Comparison of ENCODE assay signal across 30 cellular contexts in the genomic region with DNA sequence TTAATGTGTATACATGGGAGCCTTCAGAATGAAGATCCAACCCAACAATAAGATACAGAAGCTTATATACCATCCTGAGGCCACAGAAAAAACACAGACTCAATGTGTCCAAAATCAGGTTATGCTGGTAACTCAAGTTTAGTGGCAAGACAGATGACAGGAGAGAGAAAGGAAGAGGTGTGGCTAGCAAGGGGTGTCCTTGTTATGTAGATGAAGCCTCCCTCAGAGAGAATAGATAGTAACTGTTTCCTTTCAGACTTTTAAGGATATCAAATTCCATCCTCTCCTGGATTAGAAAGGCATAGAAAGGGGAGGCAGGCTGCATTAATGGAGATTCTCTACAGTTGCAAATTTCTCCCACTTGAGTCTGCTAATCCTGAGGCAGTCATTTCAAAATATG.
"Had no signal": no experiment of that assay in that cellular context is flagged by ENCODE, and none has a peak within 500 bp of the region (broad histone marks: within the 10 kb centered on the region; RNA-seq: fewer than 3 reads in every experiment).

No MANE protein-coding gene starts in this region.

- H2AFZ ChIP-seq: hepatocyte, neural progenitor cell had no signal

- H3K36me3 ChIP-seq: colonic mucosa, esophagus muscularis mucosa, left ventricle myocardium inferior, neural progenitor cell, transverse colon, vagina had no signal

- H3K4me3 Mint-ChIP-seq: activated CD4-positive, alpha-beta T cell treated with anti-CD3 and anti-CD28 coated beads, Interleukin-2, amount 10 ng/mL, durations not matched to agents 7 days and 5 days; activated CD8-positive, alpha-beta memory T cell treated with anti-CD3 and anti-CD28 coated beads, Interleukin-2, amount 10 ng/mL, durations not matched to agents 7 days and 5 days; activated CD8-positive, alpha-beta T cell treated with anti-CD3 and anti-CD28 coated beads for 36 hours; activated naive CD4-positive, alpha-beta T cell treated with anti-CD3 and anti-CD28 coated beads, Interleukin-2, amount 10 ng/mL, durations not matched to agents 7 days and 5 days; effector memory CD8-positive, alpha-beta T cell; mesothelial cell of epicardium; naive thymus-derived CD8-positive, alpha-beta T cell; neural progenitor cell; stimulated activated naive B cell treated with anti-CD40 and anti-IgM and Interleukin-4, amounts not matched to agents 10 μg/mL and 1 μg/mL and 100 μg/mL, for 72 hours had no signal

- H3K27me3 ChIP-seq: colonic mucosa, dorsolateral prefrontal cortex, esophagus muscularis mucosa, hepatocyte, neural progenitor cell, transverse colon, vagina had no signal

- H3K4me1 Mint-ChIP-seq: activated CD4-positive, alpha-beta T cell treated with anti-CD3 and anti-CD28 coated beads, Interleukin-2, amount 10 ng/mL, durations not matched to agents 7 days and 5 days; activated CD8-positive, alpha-beta memory T cell treated with anti-CD3 and anti-CD28 coated beads, Interleukin-2, amount 10 ng/mL, durations not matched to agents 7 days and 5 days; activated naive CD4-positive, alpha-beta T cell treated with anti-CD3 and anti-CD28 coated beads, Interleukin-2, amount 10 ng/mL, durations not matched to agents 7 days and 5 days; mesothelial cell of epicardium; naive thymus-derived CD8-positive, alpha-beta T cell; stimulated activated naive B cell treated with anti-CD40 and anti-IgM and Interleukin-4, amounts not matched to agents 10 μg/mL and 1 μg/mL and 100 μg/mL, for 72 hours had no signal

- H3K4me1 ChIP-seq: colonic mucosa, left ventricle myocardium inferior, neural progenitor cell, transverse colon, vagina had no signal

- H3K4me3 ChIP-seq: colonic mucosa, dorsolateral prefrontal cortex, esophagus muscularis mucosa, hepatocyte, left ventricle myocardium inferior, neural progenitor cell, transverse colon, vagina had no signal

- H3K9me3 ChIP-seq: colonic mucosa, esophagus muscularis mucosa, left ventricle myocardium inferior, transverse colon, vagina had no signal

- H3K9ac ChIP-seq: neural progenitor cell had no signal

- ATAC-seq: activated CD8-positive, alpha-beta memory T cell treated with anti-CD3 and anti-CD28 coated beads, Interleukin-2, amount 10 ng/mL, durations not matched to agents 7 days and 5 days; activated CD8-positive, alpha-beta T cell treated with anti-CD3 and anti-CD28 coated beads for 36 hours; effector memory CD8-positive, alpha-beta T cell; naive thymus-derived CD8-positive, alpha-beta T cell; stimulated activated naive B cell treated with anti-CD40 and anti-IgM and Interleukin-4, amounts not matched to agents 10 μg/mL and 1 μg/mL and 100 μg/mL, for 72 hours had no signal

- H3K27me3 Mint-ChIP-seq: activated CD4-positive, alpha-beta T cell treated with anti-CD3 and anti-CD28 coated beads, Interleukin-2, amount 10 ng/mL, durations not matched to agents 7 days and 5 days; activated CD8-positive, alpha-beta memory T cell treated with anti-CD3 and anti-CD28 coated beads, Interleukin-2, amount 10 ng/mL, durations not matched to agents 7 days and 5 days; activated CD8-positive, alpha-beta T cell treated with anti-CD3 and anti-CD28 coated beads for 36 hours; activated naive CD4-positive, alpha-beta T cell treated with anti-CD3 and anti-CD28 coated beads, Interleukin-2, amount 10 ng/mL, durations not matched to agents 7 days and 5 days; effector memory CD8-positive, alpha-beta T cell; progenitor cell of endocrine pancreas; stimulated activated naive B cell treated with anti-CD40 and anti-IgM and Interleukin-4, amounts not matched to agents 10 μg/mL and 1 μg/mL and 100 μg/mL, for 72 hours had no signal

- DNase-seq: activated CD4-positive, alpha-beta T cell treated with anti-CD3 and anti-CD28 coated beads, Interleukin-2, amount 10 ng/mL, durations not matched to agents 7 days and 5 days; activated CD4-positive, CD25-positive, alpha-beta regulatory T cell treated with anti-CD3 and anti-CD28 coated beads, Interleukin-2, amount 50 U/mL, for 72 hours; activated CD8-positive, alpha-beta memory T cell treated with anti-CD3 and anti-CD28 coated beads, Interleukin-2, amount 10 ng/mL, durations not matched to agents 7 days and 5 days; activated CD8-positive, alpha-beta T cell treated with anti-CD3 and anti-CD28 coated beads for 36 hours; activated effector memory CD4-positive, alpha-beta T cell treated with anti-CD3 and anti-CD28 coated beads, Interleukin-2, amount 50 U/mL, for 16 hours; activated naive CD4-positive, alpha-beta T cell treated with anti-CD3 and anti-CD28 coated beads, Interleukin-2, amount 10 ng/mL, durations not matched to agents 7 days and 5 days; activated T-cell treated with anti-CD3 and anti-CD28 coated beads for 4 hours; amygdala; colonic mucosa; dorsolateral prefrontal cortex; effector memory CD8-positive, alpha-beta T cell; glutamatergic neuron; kidney glomerular epithelial cell; left ventricle myocardium inferior; naive thymus-derived CD8-positive, alpha-beta T cell; retina; stimulated activated CD4-positive, alpha-beta T cell treated with anti-CD3 and anti-CD28 coated beads, Interleukin-2, amount 100 ng/mL, for 48 hours; stimulated activated CD8-positive, alpha-beta memory T cell treated with anti-CD3 and anti-CD28 coated beads, Interleukin-4, amount 100 ng/mL, for 48 hours; stimulated activated naive B cell treated with anti-CD40 and anti-IgM and Interleukin-4, amounts not matched to agents 10 μg/mL and 1 μg/mL and 100 μg/mL, for 72 hours; transverse colon had no signal

- H3K4me2 ChIP-seq: hepatocyte, neural progenitor cell had no signal

- FAIRE-seq: bronchial epithelial cell, endothelial cell of umbilical vein, frontal cortex had no signal

- H3K9me3 Mint-ChIP-seq: activated CD8-positive, alpha-beta T cell treated with anti-CD3 and anti-CD28 coated beads for 36 hours; neural progenitor cell; stimulated activated naive B cell treated with anti-CD40 and anti-IgM and Interleukin-4, amounts not matched to agents 10 μg/mL and 1 μg/mL and 100 μg/mL, for 72 hours had no signal

- H3K79me2 ChIP-seq: hepatocyte had no signal

- H3K36me3 Mint-ChIP-seq: activated CD8-positive, alpha-beta memory T cell treated with anti-CD3 and anti-CD28 coated beads, Interleukin-2, amount 10 ng/mL, durations not matched to agents 7 days and 5 days; activated naive CD4-positive, alpha-beta T cell treated with anti-CD3 and anti-CD28 coated beads, Interleukin-2, amount 10 ng/mL, durations not matched to agents 7 days and 5 days; mesothelial cell of epicardium; naive thymus-derived CD8-positive, alpha-beta T cell; neural progenitor cell; stimulated activated naive B cell treated with anti-CD40 and anti-IgM and Interleukin-4, amounts not matched to agents 10 μg/mL and 1 μg/mL and 100 μg/mL, for 72 hours had no signal

- H3K27ac ChIP-seq: colonic mucosa, dorsolateral prefrontal cortex, esophagus muscularis mucosa, hepatocyte, left ventricle myocardium inferior, neural progenitor cell, transverse colon, vagina, VCaP had no signal

- H3K27ac Mint-ChIP-seq: activated CD4-positive, alpha-beta T cell treated with anti-CD3 and anti-CD28 coated beads, Interleukin-2, amount 10 ng/mL, durations not matched to agents 7 days and 5 days; activated CD8-positive, alpha-beta memory T cell treated with anti-CD3 and anti-CD28 coated beads, Interleukin-2, amount 10 ng/mL, durations not matched to agents 7 days and 5 days; activated CD8-positive, alpha-beta T cell treated with anti-CD3 and anti-CD28 coated beads for 36 hours; activated naive CD4-positive, alpha-beta T cell treated with anti-CD3 and anti-CD28 coated beads, Interleukin-2, amount 10 ng/mL, durations not matched to agents 7 days and 5 days; effector memory CD8-positive, alpha-beta T cell; mesothelial cell of epicardium; naive thymus-derived CD8-positive, alpha-beta T cell; neural progenitor cell; progenitor cell of endocrine pancreas; stimulated activated naive B cell treated with anti-CD40 and anti-IgM and Interleukin-4, amounts not matched to agents 10 μg/mL and 1 μg/mL and 100 μg/mL, for 72 hours had no signal
